ENCODE assay signal across 9 cellular contexts in genomic region chr1:198922638-198923430, GRCh38.
DNase-seq lines count a peak whose midpoint lies in the region; ATAC-seq and TF ChIP-seq lines count a peak whose summit lies in the region.
"Had no signal": no experiment of that assay in that cellular context is flagged by ENCODE, and none has a peak within 500 bp of the region (broad histone marks: within the 10 kb centered on the region; RNA-seq: fewer than 3 reads in every experiment).

No MANE protein-coding gene starts in this region.

- no peaks in the 10 kb centered on the region for H3K9me3 Mint-ChIP-seq in activated naive CD4-positive, alpha-beta T cell treated with anti-CD3 and anti-CD28 coated beads, Interleukin-2, amount 50 U/mL, for 72 hours

- peaks cover 100% of the 10 kb centered on the region for H3K79me2 ChIP-seq in DND-41 (ENCODE audit: insufficient read depth, low read length)
- H3K79me2 ChIP-seq in hepatocyte = peaks cover 95% of the 10 kb centered on the region

- WGBS in ovary, 3 donors = 69 to 71% (median 70%) methylated on average over 5 of the region's 5 CpGs
- 96% methylated on average over 5 of the region's 5 CpGs for WGBS in hepatocyte (ENCODE audit: low lambda C conversion rate, missing lambda C conversion rate)

- H3K27ac Mint-ChIP-seq in activated naive CD4-positive, alpha-beta T cell treated with anti-CD3 and anti-CD28 coated beads, Interleukin-2, amount 50 U/mL, for 72 hours = peak overlapping the region; percentile 79 to 92

- H3K4me2 ChIP-seq in DND-41 (ENCODE audit: insufficient read depth, low read length) (peak overlapping the region; percentile 62), hepatocyte (no peak overlapping the region)

- ATAC-seq in DND-41 (ENCODE audit: insufficient read depth, low read depth) = no peak
- peak; percentile 56 for ATAC-seq in GM19438 (IDR thresholded peaks at IDR 0.05; ENCODE audit: low read depth, unreplicated experiment)
- peak; percentile 62 for ATAC-seq in HG03175 (IDR thresholded peaks at IDR 0.05; ENCODE audit: unreplicated experiment)
- ATAC-seq in activated naive CD4-positive, alpha-beta T cell treated with anti-CD3 and anti-CD28 coated beads, Interleukin-2, amount 50 U/mL, for 72 hours = peak; percentile 77 to 82

- intact Hi-C loops in ovary (cut with DNase I) = no loop called here

- no peak for TF ChIP-seq POLR2A in ovary (IDR thresholded peaks at IDR 0.05)

- H4K20me1 ChIP-seq in DND-41 (ENCODE audit: insufficient read depth, low read length) = peaks cover 85% of the 10 kb centered on the region
- peaks cover 5% of the 10 kb centered on the region for H4K20me1 ChIP-seq in hepatocyte (ENCODE audit: insufficient read depth, poor library complexity, severe bottlenecking)

- H3K27ac ChIP-seq in DND-41 (ENCODE audit: low read length) = peak overlapping the region; percentile 72
- no peak overlapping the region for H3K27ac ChIP-seq in ovary
- no peak overlapping the region for H3K27ac ChIP-seq in hepatocyte

- H3K27me3 ChIP-seq in DND-41 (ENCODE audit: insufficient read depth, low read length, poor library complexity) (no peaks in the 10 kb centered on the region), ovary (no peaks in the 10 kb centered on the region), hepatocyte (no peaks in the 10 kb centered on the region)

- H2AFZ ChIP-seq in DND-41 (ENCODE audit: low read depth, low read length) = no peak overlapping the region
- H2AFZ ChIP-seq in hepatocyte = no peak overlapping the region

- no peak for TF ChIP-seq EP300 in ovary (IDR thresholded peaks at IDR 0.05)

- H3K9me3 ChIP-seq in DND-41 (ENCODE audit: insufficient read depth, low read length, severe bottlenecking) (no peaks in the 10 kb centered on the region), ovary (no peaks in the 10 kb centered on the region), hepatocyte (ENCODE audit: low read depth) (no peaks in the 10 kb centered on the region)

- peak overlapping the region in 1 of 2 experiments; percentile 47; a peak in 2 of 4 replicates for H3K4me3 ChIP-seq in DND-41 (ENCODE audit: low read depth in 1 of 2, low read length in 2 of 2)
- no peak overlapping the region for H3K4me3 ChIP-seq in ovary
- H3K4me3 ChIP-seq in hepatocyte = no peak overlapping the region

- H3K36me3 Mint-ChIP-seq in activated naive CD4-positive, alpha-beta T cell treated with anti-CD3 and anti-CD28 coated beads, Interleukin-2, amount 50 U/mL, for 72 hours = peaks cover 0 to 13% of the 10 kb centered on the region in 2 donors

- H3K4me1 ChIP-seq in DND-41 (ENCODE audit: insufficient read depth, low read length) (peaks cover 99% of the 10 kb centered on the region), ovary (ENCODE audit: insufficient read depth) (no peaks in the 10 kb centered on the region), hepatocyte (ENCODE audit: insufficient read depth) (no peaks in the 10 kb centered on the region)

- H3K9ac ChIP-seq in DND-41 (ENCODE audit: low read depth, low read length) = peak overlapping the region; percentile 68

- no peaks in the 10 kb centered on the region for H3K9me2 ChIP-seq in hepatocyte (replicated peaks; ENCODE audit: insufficient read depth)

- H3K36me3 ChIP-seq in DND-41 (ENCODE audit: insufficient read depth, low read length) (peaks cover 93% of the 10 kb centered on the region), ovary (no peaks in the 10 kb centered on the region), hepatocyte (replicated peaks; ENCODE audit: insufficient read depth, low read depth) (no peaks in the 10 kb centered on the region)

- DNase-seq in DND-41 = no peak
- no peak for DNase-seq in activated naive CD4-positive, alpha-beta T cell treated with anti-CD3 and anti-CD28 coated beads, Interleukin-2, amount 50 U/mL, for 72 hours (ENCODE audit: low spot score in 2 of 2)
- DNase-seq in C1 segment of cervical spinal cord (lab: John Stamatoyannopoulos, UW) = no peak
- DNase-seq in ovary = no peak
- no peak for DNase-seq in hepatocyte (ENCODE audit: low spot score)
- no peak for DNase-seq in NCI-H146 treated with DMSO at 0.1 percent for 48 hours (lab: John Stamatoyannopoulos, UW; ENCODE audit: unreplicated experiment)
- DNase-seq: NCI-H526 treated with DMSO at 0.1 percent for 48 hours had no signal

- TF ChIP-seq CTCF in DND-41 (IDR thresholded peaks at IDR 0.05; ENCODE audit: borderline replicate concordance, extremely low read depth, low read length, poor library complexity, severe bottlenecking) = no peak
- no peak for TF ChIP-seq CTCF in ovary (IDR thresholded peaks at IDR 0.05)
- no peak for TF ChIP-seq CTCF in hepatocyte (IDR thresholded peaks at IDR 0.05; ENCODE audit: poor library complexity)
